In genomic region chr18:58158008-58158407, GRCh38 we compare ENCODE assay signal across 16 cellular contexts.
DNase-seq lines count a peak whose midpoint lies in the region; ATAC-seq and TF ChIP-seq lines count a peak whose summit lies in the region.
"Had no signal": no experiment of that assay in that cellular context is flagged by ENCODE, and none has a peak within 500 bp of the region (broad histone marks: within the 10 kb centered on the region; RNA-seq: fewer than 3 reads in every experiment).

No MANE protein-coding gene starts in this region.

- peaks cover 28% of the 10 kb centered on the region for H3K4me1 Mint-ChIP-seq in activated naive CD4-positive, alpha-beta T cell treated with anti-CD3 and anti-CD28 coated beads for 36 hours (ENCODE audit: low read depth)
- H3K4me1 Mint-ChIP-seq in stimulated activated naive B cell treated with anti-CD40 and anti-IgM and Interleukin-4, amounts not matched to agents 10 μg/mL and 1 μg/mL and 100 μg/mL, for 72 hours = no peaks in the 10 kb centered on the region

- DNase-seq in activated naive CD4-positive, alpha-beta T cell treated with anti-CD3 and anti-CD28 coated beads for 36 hours = peak; percentile 49
- DNase-seq in activated naive CD4-positive, alpha-beta T cell treated with anti-CD3 and anti-CD28 coated beads, Interleukin-2, amount 50 U/mL, for 16 hours = no peak
- DNase-seq in SK-MEL-5 (ENCODE audit: low read depth, low spot score) (peak; percentile 23), foreskin keratinocyte (peak in 1 of 2 donors; percentile 21), aorta (no peak), NCI-H128 (lab: John Stamatoyannopoulos, UW; ENCODE audit: unreplicated experiment) (no peak), DMS79 (lab: John Stamatoyannopoulos, UW) (no peak)
- DNase-seq in stimulated activated naive B cell treated with anti-CD40 and anti-IgM and Interleukin-4, amounts not matched to agents 10 μg/mL and 1 μg/mL and 100 μg/mL, for 72 hours = no peak
- DNase-seq: AML-193; Calu3; CD4-positive, CD25-positive, alpha-beta regulatory T cell; Kasumi-1; NCI-H1417 treated with DMSO at 0.1 percent for 48 hours; NCI-H2029; NCI-H2171 treated with DMSO at 0.1 percent for 48 hours; SIG-M5 had no signal

- H3K27ac ChIP-seq in foreskin keratinocyte = no peak overlapping the region
- H3K27ac ChIP-seq in aorta (ENCODE audit: low read depth in 1 of 2, low read length in 2 of 2) = no peak overlapping the region

- H3K9me3 Mint-ChIP-seq in activated naive CD4-positive, alpha-beta T cell treated with anti-CD3 and anti-CD28 coated beads for 36 hours = no peaks in the 10 kb centered on the region
- H3K9me3 Mint-ChIP-seq in stimulated activated naive B cell treated with anti-CD40 and anti-IgM and Interleukin-4, amounts not matched to agents 10 μg/mL and 1 μg/mL and 100 μg/mL, for 72 hours = no peaks in the 10 kb centered on the region

- ATAC-seq in foreskin keratinocyte (peak; percentile 60), aorta (ENCODE audit: low FRiP score) (no peak)
- peak; percentile 27 to 31 for ATAC-seq in stimulated activated naive B cell treated with anti-CD40 and anti-IgM and Interleukin-4, amounts not matched to agents 10 μg/mL and 1 μg/mL and 100 μg/mL, for 72 hours (replicated peaks)

- no peak overlapping the region for H3K27ac Mint-ChIP-seq in activated naive CD4-positive, alpha-beta T cell treated with anti-CD3 and anti-CD28 coated beads for 36 hours
- no peak overlapping the region for H3K27ac Mint-ChIP-seq in stimulated activated naive B cell treated with anti-CD40 and anti-IgM and Interleukin-4, amounts not matched to agents 10 μg/mL and 1 μg/mL and 100 μg/mL, for 72 hours
- H3K27ac Mint-ChIP-seq: CD4-positive, CD25-positive, alpha-beta regulatory T cell had no signal

- WGBS in aorta, 2 donors = 83 to 88% methylated on average over 1 of the region's 1 CpG

- H3K36me3 Mint-ChIP-seq in activated naive CD4-positive, alpha-beta T cell treated with anti-CD3 and anti-CD28 coated beads for 36 hours (ENCODE audit: low read depth) = no peaks in the 10 kb centered on the region
- no peaks in the 10 kb centered on the region for H3K36me3 Mint-ChIP-seq in stimulated activated naive B cell treated with anti-CD40 and anti-IgM and Interleukin-4, amounts not matched to agents 10 μg/mL and 1 μg/mL and 100 μg/mL, for 72 hours
- H3K36me3 Mint-ChIP-seq: CD4-positive, CD25-positive, alpha-beta regulatory T cell had no signal

- no peaks in the 10 kb centered on the region for H3K4me1 ChIP-seq in foreskin keratinocyte
- H3K4me1 ChIP-seq in aorta (ENCODE audit: control insufficient read depth in 1 of 2, insufficient read depth in 2 of 2, low read length in 2 of 2) = no peaks in the 10 kb centered on the region

- no peak overlapping the region for H3K4me3 Mint-ChIP-seq in activated naive CD4-positive, alpha-beta T cell treated with anti-CD3 and anti-CD28 coated beads for 36 hours
- no peak overlapping the region for H3K4me3 Mint-ChIP-seq in stimulated activated naive B cell treated with anti-CD40 and anti-IgM and Interleukin-4, amounts not matched to agents 10 μg/mL and 1 μg/mL and 100 μg/mL, for 72 hours
- H3K4me3 Mint-ChIP-seq: CD4-positive, CD25-positive, alpha-beta regulatory T cell had no signal

- no peaks in the 10 kb centered on the region for H3K36me3 ChIP-seq in aorta (ENCODE audit: control insufficient read depth in 1 of 2, insufficient read depth in 2 of 2, low read length in 1 of 2)

- intact Hi-C loops in activated naive CD4-positive, alpha-beta T cell treated with anti-CD3 and anti-CD28 coated beads for 36 hours (cut with micrococcal nuclease) = no loop called here
- intact Hi-C loops in aorta (cut with DNase I) = no loop called here

- CTCF ChIA-PET in activated naive CD4-positive, alpha-beta T cell treated with anti-CD3 and anti-CD28 coated beads for 36 hours (lab: Charles Lee) = no interaction called here

- H3K9me3 ChIP-seq in aorta (ENCODE audit: control insufficient read depth, low read length) = peaks cover 1% of the 10 kb centered on the region

- H3K27me3 ChIP-seq in foreskin keratinocyte = no peaks in the 10 kb centered on the region
- no peaks in the 10 kb centered on the region for H3K27me3 ChIP-seq in aorta (ENCODE audit: control insufficient read depth in 1 of 2, insufficient read depth in 2 of 2, low read length in 1 of 2)

- H3K4me3 ChIP-seq in aorta (ENCODE audit: low read length in 2 of 2) = no peak overlapping the region

- in situ Hi-C loops in SK-MEL-5 (cut with HindIII; ENCODE audit: low pct_unique_long_range_greater_than_20kb, low sequenced_read_pairs) = no loop called here

- TF ChIP-seq CTCF in foreskin keratinocyte (conservative IDR thresholded peaks at IDR 0.05) = no peak

- no peaks in the 10 kb centered on the region for H3K27me3 Mint-ChIP-seq in activated naive CD4-positive, alpha-beta T cell treated with anti-CD3 and anti-CD28 coated beads for 36 hours (ENCODE audit: low read depth)
- H3K27me3 Mint-ChIP-seq in stimulated activated naive B cell treated with anti-CD40 and anti-IgM and Interleukin-4, amounts not matched to agents 10 μg/mL and 1 μg/mL and 100 μg/mL, for 72 hours = peaks cover 8% of the 10 kb centered on the region in 2 donors

Comparison
In these comparisons a context has a peak if more than half of its experiments do, and no peak if none do; other contexts are left out.
1. DNase-seq: peak in activated naive CD4-positive, alpha-beta T cell treated with anti-CD3 and anti-CD28 coated beads for 36 hours (single experiment) and SK-MEL-5 (single experiment); none in activated naive CD4-positive, alpha-beta T cell treated with anti-CD3 and anti-CD28 coated beads, Interleukin-2, amount 50 U/mL, for 16 hours (single experiment), stimulated activated naive B cell treated with anti-CD40 and anti-IgM and Interleukin-4, amounts not matched to agents 10 μg/mL and 1 μg/mL and 100 μg/mL, for 72 hours (single experiment), aorta (0 of 2), NCI-H128 (single experiment) and DMS79 (single experiment).